In genomic region chr2:29010946-29011649, GRCh38 we compare ENCODE assay signal across 9 cellular contexts. TPM values are rescaled to one million over a fixed set of nuclear protein-coding genes. Genes with fewer than 3 reads are reported as not detected.
DNase-seq lines count a peak whose midpoint lies in the region; ATAC-seq, FAIRE-seq and TF ChIP-seq lines count a peak whose summit lies in the region.
"Had no signal": no experiment of that assay in that cellular context is flagged by ENCODE, and none has a peak within 500 bp of the region (broad histone marks: within the 10 kb centered on the region; RNA-seq: fewer than 3 reads in every experiment).

No MANE protein-coding gene starts in this region.

- BruUV-seq in HepG2 (replicated peaks; lab: Mats Ljungman, UMichigan), result no TSS peak

- TF ChIP-seq CTCF in right lobe of liver (IDR thresholded peaks at IDR 0.05) (no peak), HepG2 (CRISPR knock-in tag; IDR thresholded peaks at IDR 0.05) (no peak)

- H3K79me1 ChIP-seq in mesendoderm (ENCODE audit: low read length), result no peaks in the 10 kb centered on the region

- intact Hi-C loops in right lobe of liver (cut with DNase I) (no loop called here), HepG2 (cut with micrococcal nuclease; ENCODE audit: unreplicated experiment) (no loop called here)

- no peak overlapping the region for H3K18ac ChIP-seq in mesendoderm (ENCODE audit: low read length)

- H2BK5ac ChIP-seq in mesendoderm (ENCODE audit: low read length), result no peak overlapping the region

- H3K4me1 ChIP-seq in right lobe of liver (no peaks in the 10 kb centered on the region), HepG2 (ENCODE audit: insufficient read depth, low read length) (no peaks in the 10 kb centered on the region), mesendoderm (ENCODE audit: control insufficient read depth, low read depth, low read length) (peaks cover 2% of the 10 kb centered on the region)

- no peaks in the 10 kb centered on the region; the same call in 1 of the 2 replicates for H4K20me1 ChIP-seq in HepG2 (ENCODE audit: insufficient read depth, low read length)

- no peak overlapping the region for H2AK5ac ChIP-seq in mesendoderm (ENCODE audit: low read length)

- TF ChIP-seq POLR2A in right lobe of liver (IDR thresholded peaks at IDR 0.05) (no peak), HepG2 (IDR thresholded peaks at IDR 0.05; ENCODE audit: insufficient read depth in 1 of 2, low read depth in 2 of 2, low read length in 2 of 2) (no peak)

- H3K79me2 ChIP-seq in HepG2 (ENCODE audit: insufficient read depth, low read length) (no peaks in the 10 kb centered on the region), mesendoderm (ENCODE audit: control insufficient read depth, insufficient read depth, low read length) (no peaks in the 10 kb centered on the region)

- H3K56ac ChIP-seq in mesendoderm (ENCODE audit: low read length), result peak overlapping the region; percentile 34

- peak; percentile 18 to 46 (median 36) for ATAC-seq in right lobe of liver
- no peak for ATAC-seq in HepG2
- ATAC-seq in HG03460 (IDR thresholded peaks at IDR 0.05; ENCODE audit: unreplicated experiment), result no peak
- no peak for ATAC-seq in HG03135 (IDR thresholded peaks at IDR 0.05; ENCODE audit: unreplicated experiment)

- H2BK15ac ChIP-seq in mesendoderm (replicated peaks; ENCODE audit: low read depth), result no peak overlapping the region

- H3K9ac ChIP-seq in HepG2 (ENCODE audit: insufficient read depth, low read depth, low read length) (no peak overlapping the region), mesendoderm (ENCODE audit: low read length) (no peak overlapping the region)

- FAIRE-seq in HepG2 (lab: Jason Lieb, UNC) (no peak), urothelium cell line (lab: Jason Lieb, UNC) (peak; percentile 73)

- TF ChIP-seq EP300 in HepG2 (IDR thresholded peaks at IDR 0.05; ENCODE audit: low read depth in 2 of 2, low read length in 2 of 2) (no peak), HepG2 (CRISPR knock-in tag; IDR thresholded peaks at IDR 0.05; ENCODE audit: borderline replicate concordance) (no peak)

- no peak overlapping the region for H2BK120ac ChIP-seq in mesendoderm (ENCODE audit: low read depth, low read length)

- CTCF ChIA-PET in HepG2 (lab: Yijun Ruan, JAX; ENCODE audit: low intra/inter-chr PET ratio, low total read pairs), result no interaction called here

- H3K4me3 ChIP-seq in right lobe of liver, result no peak overlapping the region
- H3K4me3 ChIP-seq in HepG2 (replicated peaks in 1 of 3; ENCODE audit: insufficient read depth in 1 of 3, low read depth in 2 of 3, low read length in 3 of 3), result no peak overlapping the region
- no peak overlapping the region for H3K4me3 ChIP-seq in mesendoderm (ENCODE audit: low read length)

- no peak overlapping the region for H4K5ac ChIP-seq in mesendoderm (ENCODE audit: low read length)

- H3K4ac ChIP-seq in mesendoderm (ENCODE audit: low read depth, low read length), result no peak overlapping the region

- no peak overlapping the region for H2AFZ ChIP-seq in HepG2 (ENCODE audit: low read length)

- no peak for TF ChIP-seq RAD21 in HepG2 (CRISPR knock-in tag; IDR thresholded peaks at IDR 0.05)

- H3K23ac ChIP-seq in mesendoderm (ENCODE audit: low read length), result no peak overlapping the region

- H3K9me3 ChIP-seq in right lobe of liver (no peaks in the 10 kb centered on the region), HepG2 (ENCODE audit: low read length) (peaks cover 2% of the 10 kb centered on the region; the same call in 1 of the 2 replicates)

- H3K27ac ChIP-seq in right lobe of liver (no peak overlapping the region), HepG2 (ENCODE audit: extremely low read length, insufficient read depth, low read length) (no peak overlapping the region), mesendoderm (ENCODE audit: low read depth, low read length) (no peak overlapping the region)

- 22% methylated on average over 10 of the region's 13 CpGs for WGBS in right lobe of liver (ENCODE audit: insufficient coverage, low coverage, low lambda C conversion rate, missing lambda C conversion rate)
- 23% methylated on average over 12 of the region's 13 CpGs for WGBS in HepG2 (ENCODE audit: low lambda C conversion rate)
- no CpG with 5 or more reads among the region's 13 CpGs for WGBS in mesendoderm (ENCODE audit: extremely low coverage, insufficient coverage, low lambda C conversion rate)

- H3K36me3 ChIP-seq in right lobe of liver (no peaks in the 10 kb centered on the region), HepG2 (replicated peaks in 1 of 2; ENCODE audit: control insufficient read depth in 1 of 2, insufficient read depth in 2 of 2, low read length in 2 of 2) (no peaks in the 10 kb centered on the region), mesendoderm (ENCODE audit: control insufficient read depth, insufficient read depth, low read length) (no peaks in the 10 kb centered on the region)

- H3K27me3 ChIP-seq in right lobe of liver (no peaks in the 10 kb centered on the region), HepG2 (ENCODE audit: control insufficient read depth in 1 of 2, insufficient read depth in 2 of 2, low read length in 2 of 2) (peaks cover 11 to 60% of the 10 kb centered on the region in 2 experiments), mesendoderm (ENCODE audit: insufficient read depth, low read length, poor library complexity) (no peaks in the 10 kb centered on the region)

- no peak overlapping the region for H4K8ac ChIP-seq in mesendoderm (ENCODE audit: low read depth, low read length)

- no peak overlapping the region for H3K4me2 ChIP-seq in HepG2 (ENCODE audit: low read depth, low read length)
- no peak overlapping the region for H3K4me2 ChIP-seq in mesendoderm (ENCODE audit: low read length)

- POLR2A ChIA-PET in HepG2 (lab: Yijun Ruan, JAX), result no interaction called here

- DNase-seq in right lobe of liver (peak in 1 of 3 donors; percentile 52), HepG2 (ENCODE audit: low spot score) (no peak), amniotic epithelial cell (ENCODE audit: low read depth) (peak; percentile 78), mesendoderm (peak; percentile 56), urothelium cell line (ENCODE audit: low spot score) (no peak), NCI-H2227 (lab: John Stamatoyannopoulos, UW; ENCODE audit: unreplicated experiment) (no peak)

- in situ Hi-C loops in HepG2 (cut with HindIII; ENCODE audit: extremely low pct_ligation_motif_present, low pct_unique_long_range_greater_than_20kb), result no loop called here

TF ChIP-seq in HepG2, 621 proteins besides CTCF, POLR2A, EP300 and RAD21:
- no peak for TF ChIP-seq MAFF (IDR thresholded peaks at IDR 0.05; ENCODE audit: low read depth, low read length)
- TF ChIP-seq ZMAT5 (CRISPR knock-in tag; IDR thresholded peaks at IDR 0.05; ENCODE audit: borderline replicate concordance, low read depth), result no peak
- TF ChIP-seq SP1 (IDR thresholded peaks at IDR 0.05), result no peak
- TF ChIP-seq SP1 (CRISPR knock-in tag; IDR thresholded peaks at IDR 0.05), result no peak
- TF ChIP-seq RFX3 (CRISPR knock-in tag; IDR thresholded peaks at IDR 0.05), result no peak
- no peak for TF ChIP-seq ZBTB7B (CRISPR knock-in tag; IDR thresholded peaks at IDR 0.05)
- no peak for TF ChIP-seq RARA (CRISPR knock-in tag; IDR thresholded peaks at IDR 0.05)
- no peak for TF ChIP-seq ZNF782 (CRISPR knock-in tag; IDR thresholded peaks at IDR 0.05; ENCODE audit: borderline replicate concordance)
TF ChIP-seq in HepG2: peak in this region for 0.

RNA-seq across cellular contexts. Expression of gene TOGARAM2, which starts 30.0 kb away (rescaled TPM):
- total RNA-seq in right lobe of liver (under 1 TPM in 5 of 6 experiments, not detected in 1; 0.06 to 0.37 (median 0.14) TPM), HepG2 (2016; rRNA removed; fragmentation: Illumina TruSeq; extraction: Trizol) (under 0.01 TPM in 1 of 2 replicates, not detected in the other)
- total RNA-seq in HepG2 (2016; cell fraction: cytosol; rRNA removed; fragmentation: Illumina TruSeq; extraction: Trizol; ENCODE audit: low read depth), result not detected in 2 replicates
- not detected in 2 replicates for total RNA-seq in HepG2 (2016; cell fraction: insoluble cytoplasmic fraction; rRNA removed; fragmentation: Illumina TruSeq; extraction: Trizol)
- not detected in 2 replicates for total RNA-seq in HepG2 (2016; cell fraction: membrane; rRNA removed; fragmentation: Illumina TruSeq; extraction: Trizol)
- total RNA-seq in HepG2 (2016; cell fraction: nucleus; rRNA removed; fragmentation: Illumina TruSeq; extraction: Trizol), result 0.06 and 0.19 TPM in 2 replicates
- 0.05 TPM in 2 replicates for polyA plus RNA-seq in HepG2 (2011; rRNA removed)
- 0.04 and 0.13 TPM in 2 replicates for polyA plus RNA-seq in HepG2 (2011; cell fraction: cytosol; rRNA removed)
- 0.36 and 0.74 TPM in 2 replicates for polyA plus RNA-seq in HepG2 (2011; cell fraction: nucleus; rRNA removed)
- 0.04 TPM in 1 of 2 replicates, not detected in the other for polyA plus RNA-seq in HepG2 (2012)
- polyA plus RNA-seq in HepG2 (2016; cell fraction: cytosol; fragmentation: Illumina TruSeq; extraction: Trizol; ENCODE audit: low read depth), result not detected in 2 replicates
- not detected in 2 replicates for polyA plus RNA-seq in HepG2 (2016; cell fraction: insoluble cytoplasmic fraction; fragmentation: Illumina TruSeq; extraction: Trizol; ENCODE audit: low read depth)
- polyA plus RNA-seq in HepG2 (2016; cell fraction: membrane; fragmentation: Illumina TruSeq; extraction: Trizol; ENCODE audit: low read depth), result not detected in 2 replicates
- polyA plus RNA-seq in HepG2 (2016; cell fraction: nucleus; fragmentation: Illumina TruSeq; extraction: Trizol; ENCODE audit: insufficient read depth, low read depth), result 0.61 TPM in 1 of 2 replicates, not detected in the other
- polyA minus RNA-seq in HepG2 (2011; rRNA and poly(A)+ RNA removed; ENCODE audit: low replicate concordance), result 0.02 and 1.6 TPM in 2 replicates
- not detected in 2 replicates for polyA minus RNA-seq in HepG2 (2011; cell fraction: cytosol; rRNA and poly(A)+ RNA removed)
- 1.0 TPM in 1 of 2 replicates, not detected in the other for polyA minus RNA-seq in HepG2 (2011; cell fraction: nucleus; rRNA and poly(A)+ RNA removed)
- 0.17 TPM for polyA plus RNA-seq in mesendoderm (2013, experiment 1 of 2)
- 0.24 TPM for polyA plus RNA-seq in mesendoderm (2013, experiment 2 of 2)
- total RNA-seq: RPMI7951 had no signal

Comparison
In these comparisons a context has a peak if more than half of its experiments do, and no peak if none do; other contexts are left out.
1. ATAC-seq: peak in right lobe of liver (4 of 4); none in HepG2 (single experiment), HG03460 (single experiment) and HG03135 (single experiment).
2. DNase-seq: peak in amniotic epithelial cell (single experiment) and mesendoderm (single experiment); none in HepG2 (single experiment), urothelium cell line (single experiment) and NCI-H2227 (single experiment).